12 cellular contexts compared by ENCODE assay signal in genomic region chrX:24310916-24311315, GRCh38. TPM values are rescaled to one million over a fixed set of nuclear protein-coding genes. Genes with fewer than 3 reads are reported as not detected.
"Had no signal": no experiment of that assay in that cellular context is flagged by ENCODE, and none has a peak within 500 bp of the region (broad histone marks: within the 10 kb centered on the region; RNA-seq: fewer than 3 reads in every experiment).

No MANE protein-coding gene starts in this region.

RNA-seq across cellular contexts. Expression of gene SUPT20HL2, which starts 3.0 kb away (rescaled TPM):
- total RNA-seq: hepatocyte, left ventricle myocardium inferior, lung, osteocyte, pulmonary artery endothelial cell, right atrium auricular region, stomach, thoracic aorta, transverse colon had no signal
- polyA plus RNA-seq: esophagus, hepatocyte, keratinocyte, lung, sigmoid colon, stomach had no signal

RNA-seq across cellular contexts. Expression of gene SUPT20HL1, which starts 49.5 kb away (rescaled TPM):
- total RNA-seq: hepatocyte, left ventricle myocardium inferior, lung, osteocyte, pulmonary artery endothelial cell, right atrium auricular region, stomach, thoracic aorta had no signal
- polyA plus RNA-seq: esophagus, keratinocyte, lung, sigmoid colon, stomach had no signal
